ENCODE assay signal across 9 cellular contexts in genomic region chr2:26008851-26009566, GRCh38. TPM values are rescaled to one million over a fixed set of nuclear protein-coding genes. Genes with fewer than 3 reads are reported as not detected.
A peak's percentile ranks its signal among the peaks of the same experiment; 100 is the strongest.
DNase-seq lines count a peak whose midpoint lies in the region; ATAC-seq, FAIRE-seq and TF ChIP-seq lines count a peak whose summit lies in the region.
"Had no signal": no experiment of that assay in that cellular context is flagged by ENCODE, and none has a peak within 500 bp of the region (broad histone marks: within the 10 kb centered on the region; RNA-seq: fewer than 3 reads in every experiment).

No MANE protein-coding gene starts in this region.

- peak overlapping the region; percentile 67 for H3K27ac ChIP-seq in psoas muscle
- H3K27ac ChIP-seq: SJSA1 had no signal

- in situ Hi-C loops in HAP-1 (cut with MboI; ENCODE audit: low sequenced_read_pairs), result no loop called here

- no peak for TF ChIP-seq CTCF in fibroblast of the aortic adventitia (IDR thresholded peaks at IDR 0.05; ENCODE audit: insufficient read depth, low read length)
- TF ChIP-seq CTCF in psoas muscle (IDR thresholded peaks at IDR 0.05), result no peak

- H3K4me1 ChIP-seq in psoas muscle (peaks cover 24% of the 10 kb centered on the region), HAP-1 (peaks cover 14% of the 10 kb centered on the region)

- intact Hi-C loops in psoas muscle (cut with DNase I), result no loop called here

- H3K27me3 ChIP-seq in psoas muscle (ENCODE audit: insufficient read depth in 3 of 3, low read length in 2 of 3) (no peaks in the 10 kb centered on the region), HAP-1 (ENCODE audit: low read depth) (no peaks in the 10 kb centered on the region)
- H3K27me3 ChIP-seq: SJSA1 had no signal

- 77 to 82% (median 80%) methylated on average over 2 of the region's 2 CpGs for WGBS in psoas muscle, 3 donors

- H3K9me3 ChIP-seq in psoas muscle (no peaks in the 10 kb centered on the region), HAP-1 (no peaks in the 10 kb centered on the region)
- H3K9me3 ChIP-seq: SJSA1 had no signal

- ATAC-seq in psoas muscle (peak; percentile 73 to 83 (median 76)), HG02870 (IDR thresholded peaks at IDR 0.05; ENCODE audit: unreplicated experiment) (no peak)

- DNase-seq in ELR (ENCODE audit: low read depth) (peak; percentile 78), RCC 7860 (ENCODE audit: low spot score) (peak; percentile 22), fibroblast of the aortic adventitia (ENCODE audit: low read depth) (peak; percentile 96), psoas muscle (peak; percentile 45 to 56), NCI-H82 (lab: John Stamatoyannopoulos, UW) (no peak), HAP-1 (ENCODE audit: low spot score in 2 of 2) (no peak)
- no peak for DNase-seq in activated T-cell treated with anti-CD3 and anti-CD28 coated beads, Interleukin-2, amount 50 U/mL, for 1 hour

- FAIRE-seq in RCC 7860 (lab: Jason Lieb, UNC), result no peak

- H3K4me3 ChIP-seq in fibroblast of the aortic adventitia (ENCODE audit: low read depth, low read length), result no peak overlapping the region
- no peak overlapping the region for H3K4me3 ChIP-seq in psoas muscle
- H3K4me3 ChIP-seq in HAP-1, result no peak overlapping the region
- H3K4me3 ChIP-seq: SJSA1 had no signal

- H3K36me3 ChIP-seq in psoas muscle (ENCODE audit: insufficient read depth in 1 of 2, low read depth in 1 of 2), result no peaks in the 10 kb centered on the region
- H3K36me3 ChIP-seq in HAP-1 (replicated peaks), result no peaks in the 10 kb centered on the region
- H3K36me3 ChIP-seq: SJSA1 had no signal

RNA-seq across cellular contexts. Expression of gene RAB10, which starts 24.9 kb away (rescaled TPM):
- total RNA-seq in fibroblast of the aortic adventitia (ENCODE audit: low replicate concordance), result 234 and 357 TPM in 2 replicates
- 100 to 1,000 TPM; 131 to 164 (median 149) TPM for total RNA-seq in psoas muscle
- 100 to 1,000 TPM in 2 of 3 donors, 10 to 100 TPM in 1; 76.5 to 170 (median 116) TPM for polyA plus RNA-seq in psoas muscle

RNA-seq across cellular contexts. Expression of gene KIF3C, which starts 26.7 kb away (rescaled TPM):
- total RNA-seq in fibroblast of the aortic adventitia (ENCODE audit: low replicate concordance) (10.8 and 11.8 TPM in 2 replicates), psoas muscle (1 to 10 TPM; 1.3 to 3.3 (median 1.8) TPM)
- polyA plus RNA-seq in psoas muscle, result 1 to 10 TPM in 2 of 3 donors, under 1 TPM in 1; 0.82 to 2.9 (median 1.7) TPM

Comparison
In these comparisons a context has a peak if more than half of its experiments do, and no peak if none do; other contexts are left out.
1. DNase-seq: peak in ELR (single experiment), RCC 7860 (single experiment), fibroblast of the aortic adventitia (single experiment) and psoas muscle (2 of 2); none in NCI-H82 (single experiment), activated T-cell treated with anti-CD3 and anti-CD28 coated beads, Interleukin-2, amount 50 U/mL, for 1 hour (single experiment) and HAP-1 (0 of 2).